ENCODE assay signal across 8 cellular contexts in the genomic region with DNA sequence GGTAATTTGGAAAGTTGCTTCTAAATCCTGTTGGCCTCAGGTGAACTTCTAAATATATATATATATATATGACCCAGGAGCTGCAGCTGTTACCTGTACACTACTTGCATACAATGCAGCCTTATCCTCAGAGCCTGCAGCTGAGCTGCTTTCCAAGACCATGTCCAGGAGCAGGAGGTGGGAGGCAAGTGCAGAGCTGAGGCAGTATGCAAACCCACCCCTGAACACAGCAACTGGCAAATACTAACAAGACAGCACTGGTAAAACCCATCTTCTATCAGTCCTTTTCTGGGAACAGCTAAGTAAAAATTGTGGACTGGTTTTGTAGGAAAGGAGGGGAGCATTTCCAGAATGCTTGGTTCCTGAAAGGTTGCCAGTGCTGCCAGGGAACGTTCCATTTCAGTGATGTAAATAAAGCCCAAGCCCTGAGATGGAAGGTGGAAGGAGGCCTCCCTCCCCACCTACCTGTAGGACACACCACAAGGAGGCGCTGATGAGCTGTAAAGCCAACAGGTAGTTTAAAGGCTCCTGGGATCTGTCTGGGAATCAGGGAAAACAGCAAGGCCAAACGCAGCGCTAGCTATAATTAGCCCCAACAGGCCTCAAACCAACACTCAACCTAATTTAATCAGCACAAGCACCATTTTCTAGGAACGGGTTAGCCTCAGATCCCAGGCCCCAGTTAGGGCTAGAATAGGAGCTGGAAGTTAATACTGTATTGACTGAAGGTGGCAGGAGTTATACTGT.
DNase-seq lines count a peak whose midpoint lies in the region; ATAC-seq and TF ChIP-seq lines count a peak whose summit lies in the region.

No MANE protein-coding gene starts in this region.

- no peaks in the 10 kb centered on the region for H3K27me3 Mint-ChIP-seq in natural killer cell (ENCODE audit: low read depth in 2 of 2)
- no peaks in the 10 kb centered on the region for H3K27me3 Mint-ChIP-seq in stimulated activated memory B cell treated with anti-CD40 and anti-IgM and Interleukin-4, amounts not matched to agents 10 μg/mL and 1 μg/mL and 100 μg/mL, for 72 hours

- peaks cover 5% of the 10 kb centered on the region for H3K36me3 Mint-ChIP-seq in natural killer cell
- H3K36me3 Mint-ChIP-seq in stimulated activated memory B cell treated with anti-CD40 and anti-IgM and Interleukin-4, amounts not matched to agents 10 μg/mL and 1 μg/mL and 100 μg/mL, for 72 hours: peaks cover 6% of the 10 kb centered on the region

- H3K4me3 ChIP-seq in OCI-LY7 (ENCODE audit: low read depth, low read length, poor library complexity, severe bottlenecking): no peak overlapping the region
- no peak overlapping the region for H3K4me3 ChIP-seq in esophagus muscularis mucosa

- CTCF ChIA-PET in OCI-LY7 (lab: Charles Lee; ENCODE audit: unreplicated experiment): interaction anchor here (0.5 to 2.9 kb wide), 13 partner anchors 9 to 148 kb away, joined by 3 to 68 read pairs (median 3); a partner anchor contains a TSS

- H3K4me2 ChIP-seq in OCI-LY7 (ENCODE audit: low read length): no peak overlapping the region

- intact Hi-C loops in OCI-LY7 (cut with micrococcal nuclease; ENCODE audit: unreplicated experiment): loop anchor here (1.0 to 2.0 kb wide), 2 partner anchors 73 to 149 kb away; no protein-coding TSS in a partner anchor
- intact Hi-C loops in esophagus muscularis mucosa (cut with DNase I): loop anchor here (1.0 to 5.0 kb wide), 2 partner anchors 57 to 148 kb away; a partner anchor contains a TSS
- intact Hi-C loops in natural killer cell (cut with micrococcal nuclease): loop anchor here (1.0 kb wide), 1 partner anchor 149 kb away; no protein-coding TSS in a partner anchor

- H3K27ac Mint-ChIP-seq in natural killer cell: peak overlapping the region in 1 of 2 donors; percentile 15
- no peak overlapping the region for H3K27ac Mint-ChIP-seq in stimulated activated memory B cell treated with anti-CD40 and anti-IgM and Interleukin-4, amounts not matched to agents 10 μg/mL and 1 μg/mL and 100 μg/mL, for 72 hours

- no peak overlapping the region for H2AFZ ChIP-seq in OCI-LY7 (ENCODE audit: low read length)

- no peak for TF ChIP-seq EP300 in Ishikawa (IDR thresholded peaks at IDR 0.05; ENCODE audit: borderline replicate concordance)
- no peak for TF ChIP-seq EP300 in esophagus muscularis mucosa (IDR thresholded peaks at IDR 0.05)

- H3K36me3 ChIP-seq in OCI-LY7 (ENCODE audit: insufficient read depth, low read length) (no peaks in the 10 kb centered on the region), esophagus muscularis mucosa (peaks cover 0 to 8% (median 0%) of the 10 kb centered on the region in 4 donors)

- H3K27ac ChIP-seq in OCI-LY7 (ENCODE audit: low read depth, low read length, poor library complexity, severe bottlenecking) (no peak overlapping the region), esophagus muscularis mucosa (replicated peaks in 1 of 4) (peak overlapping the region; percentile 68 to 77 (median 72))

- H3K4me1 ChIP-seq in OCI-LY7 (ENCODE audit: insufficient read depth, low read length, poor library complexity, severe bottlenecking): peaks cover 17% of the 10 kb centered on the region
- H3K4me1 ChIP-seq in esophagus muscularis mucosa: peaks cover 34 to 52% (median 47%) of the 10 kb centered on the region in 4 donors

- no peaks in the 10 kb centered on the region for H4K20me1 ChIP-seq in OCI-LY7 (ENCODE audit: insufficient read depth, low read length)

- no peaks in the 10 kb centered on the region for H3K9me3 ChIP-seq in OCI-LY7 (ENCODE audit: low read length)
- H3K9me3 ChIP-seq in esophagus muscularis mucosa: no peaks in the 10 kb centered on the region

- WGBS in esophagus muscularis mucosa: 0% methylated on average over 5 of the region's 5 CpGs

- peak; percentile 74 for DNase-seq in AG08395 (ENCODE audit: low spot score)
- peak; percentile 81 for DNase-seq in OCI-LY7 (ENCODE audit: low spot score)
- DNase-seq in activated T-cell treated with anti-CD3 and anti-CD28 coated beads for 4 hours: peak; percentile 79
- peak; percentile 95 for DNase-seq in esophagus muscularis mucosa (ENCODE audit: extremely low spot score)
- peak; percentile 69 for DNase-seq in natural killer cell

- TF ChIP-seq POLR2A in esophagus muscularis mucosa (IDR thresholded peaks at IDR 0.05; ENCODE audit: low read depth): no peak

- no peaks in the 10 kb centered on the region for H3K27me3 ChIP-seq in esophagus muscularis mucosa

- POLR2A ChIA-PET in OCI-LY7 (lab: Charles Lee): interaction anchor here (0.6 to 5.6 kb wide), 15 partner anchors 9 to 326 kb away, joined by 3 to 70 read pairs (median 4); a partner anchor contains a TSS

- H3K4me3 Mint-ChIP-seq in natural killer cell: no peak overlapping the region
- no peak overlapping the region for H3K4me3 Mint-ChIP-seq in stimulated activated memory B cell treated with anti-CD40 and anti-IgM and Interleukin-4, amounts not matched to agents 10 μg/mL and 1 μg/mL and 100 μg/mL, for 72 hours

- ATAC-seq in GM19023 (IDR thresholded peaks at IDR 0.05; ENCODE audit: unreplicated experiment) (peak; percentile 71), natural killer cell (peak; percentile 49 to 69 (median 65))
- ATAC-seq in stimulated activated memory B cell treated with anti-CD40 and anti-IgM and Interleukin-4, amounts not matched to agents 10 μg/mL and 1 μg/mL and 100 μg/mL, for 72 hours: peak; percentile 72

- TF ChIP-seq CTCF in OCI-LY7 (conservative IDR thresholded peaks at IDR 0.05; ENCODE audit: low read length) (peak; percentile 99), esophagus muscularis mucosa (IDR thresholded peaks at IDR 0.05) (peak; percentile 88 to 93 (median 91)), natural killer cell (IDR thresholded peaks at IDR 0.05) (peak; percentile 88)

- peaks cover 8 to 11% of the 10 kb centered on the region in 2 donors for H3K4me1 Mint-ChIP-seq in natural killer cell
- H3K4me1 Mint-ChIP-seq in stimulated activated memory B cell treated with anti-CD40 and anti-IgM and Interleukin-4, amounts not matched to agents 10 μg/mL and 1 μg/mL and 100 μg/mL, for 72 hours: no peaks in the 10 kb centered on the region

- no peaks in the 10 kb centered on the region for H3K9me3 Mint-ChIP-seq in natural killer cell
- no peaks in the 10 kb centered on the region for H3K9me3 Mint-ChIP-seq in stimulated activated memory B cell treated with anti-CD40 and anti-IgM and Interleukin-4, amounts not matched to agents 10 μg/mL and 1 μg/mL and 100 μg/mL, for 72 hours

- no peaks in the 10 kb centered on the region for H3K79me2 ChIP-seq in OCI-LY7 (ENCODE audit: insufficient read depth, low read depth, low read length)

- TF ChIP-seq RAD21 in Ishikawa (IDR thresholded peaks at IDR 0.05; ENCODE audit: low read depth): peak; percentile 98

- no peaks in the 10 kb centered on the region for H3K9me2 ChIP-seq in OCI-LY7 (ENCODE audit: insufficient read depth, low read length)

- no TSS peak for BruUV-seq in OCI-LY7 (replicated peaks; lab: Mats Ljungman, UMichigan)

TF ChIP-seq in Ishikawa, 13 proteins besides CTCF, POLR2A, EP300 and RAD21:
- peak; percentile 51; the same call in 1 of the 2 replicates for TF ChIP-seq YY1 (IDR thresholded peaks at IDR 0.05; ENCODE audit: low read depth)
- TF ChIP-seq, protein P1, sequence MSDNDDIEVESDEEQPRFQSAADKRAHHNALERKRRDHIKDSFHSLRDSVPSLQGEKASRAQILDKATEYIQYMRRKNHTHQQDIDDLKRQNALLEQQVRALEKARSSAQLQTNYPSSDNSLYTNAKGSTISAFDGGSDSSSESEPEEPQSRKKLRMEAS (IDR thresholded peaks at IDR 0.05): no peak
